ENCODE assay signal across 8 cellular contexts in the genomic region with DNA sequence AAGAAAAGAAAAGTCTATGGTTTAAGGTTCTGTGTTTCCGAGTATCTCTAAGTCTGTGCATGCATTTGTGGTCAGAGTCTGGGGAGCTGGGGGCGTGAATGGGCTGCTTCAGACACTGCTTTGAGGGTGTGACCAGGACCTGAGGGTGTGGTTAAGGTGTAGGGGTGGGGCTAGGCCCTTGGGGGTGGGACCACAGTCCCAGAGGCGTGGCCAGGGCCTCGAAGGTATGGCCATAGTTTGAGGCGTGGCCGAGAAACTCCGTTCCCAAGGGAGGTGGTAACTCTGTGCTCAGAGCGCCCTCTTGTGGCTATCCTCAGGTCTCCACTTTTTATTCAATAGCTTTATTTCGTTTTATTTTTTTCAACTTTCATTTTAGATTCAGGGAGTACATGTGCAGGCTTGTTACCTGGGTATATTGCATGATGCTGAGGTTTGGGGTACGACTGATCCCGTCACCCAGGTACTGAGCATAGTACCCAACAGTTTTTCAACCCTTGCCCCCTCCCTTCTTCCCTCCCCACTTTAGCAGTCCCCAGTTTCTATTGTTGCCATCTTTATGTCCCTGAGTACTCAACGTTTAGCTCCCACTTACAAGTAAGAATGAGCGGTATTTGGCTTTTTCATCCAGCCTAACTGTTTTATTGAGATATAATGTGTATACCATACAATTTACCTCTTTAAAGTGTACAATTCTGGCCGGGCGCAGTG. TPM values are rescaled to one million over a fixed set of nuclear protein-coding genes. Genes with fewer than 3 reads are reported as not detected.
A peak's percentile ranks its signal among the peaks of the same experiment; 100 is the strongest.
DNase-seq lines count a peak whose midpoint lies in the region; ATAC-seq, FAIRE-seq and TF ChIP-seq lines count a peak whose summit lies in the region.

No MANE protein-coding gene starts in this region.

- DNase-seq in C1 segment of cervical spinal cord (lab: John Stamatoyannopoulos, UW) (peak in 12 of 14 donors; percentile 3 to 63 (median 30)), NCI-H524 treated with DMSO at 0.1 percent for 48 hours (lab: John Stamatoyannopoulos, UW) (peak; percentile 49), left lung (peak; percentile 96 to 97)
- DNase-seq in activated CD4-positive, alpha-beta T cell treated with anti-CD3 and anti-CD28 coated beads for 36 hours = peak; percentile 99
- DNase-seq in stimulated activated CD4-positive, alpha-beta T cell treated with anti-CD3 and anti-CD28 coated beads, Interleukin-4, amount 100 ng/mL, for 4 hours = peak; percentile 93 to 96

- H3K4me3 Mint-ChIP-seq in activated CD4-positive, alpha-beta T cell treated with anti-CD3 and anti-CD28 coated beads for 36 hours = peak overlapping the region; percentile 47

- no peaks in the 10 kb centered on the region for H3K36me3 Mint-ChIP-seq in activated CD4-positive, alpha-beta T cell treated with anti-CD3 and anti-CD28 coated beads for 36 hours (ENCODE audit: low read depth)

- H3K27ac Mint-ChIP-seq in activated CD4-positive, alpha-beta T cell treated with anti-CD3 and anti-CD28 coated beads for 36 hours = peak overlapping the region; percentile 77

- peaks cover 4% of the 10 kb centered on the region for H3K9me3 Mint-ChIP-seq in activated CD4-positive, alpha-beta T cell treated with anti-CD3 and anti-CD28 coated beads for 36 hours (ENCODE audit: low read depth)

- H3K4me1 Mint-ChIP-seq in activated CD4-positive, alpha-beta T cell treated with anti-CD3 and anti-CD28 coated beads for 36 hours = peaks cover 30% of the 10 kb centered on the region

- H3K27me3 Mint-ChIP-seq in activated CD4-positive, alpha-beta T cell treated with anti-CD3 and anti-CD28 coated beads for 36 hours = no peaks in the 10 kb centered on the region

- H3K27me3 ChIP-seq in left lung = no peaks in the 10 kb centered on the region

- peaks cover 0 to 51% of the 10 kb centered on the region in 2 donors for H3K4me1 ChIP-seq in left lung

- no peaks in the 10 kb centered on the region for H3K36me3 ChIP-seq in left lung

- ATAC-seq in GM19372 (IDR thresholded peaks at IDR 0.05; ENCODE audit: low read depth, unreplicated experiment) (peak; percentile 98), HG03460 (IDR thresholded peaks at IDR 0.05; ENCODE audit: unreplicated experiment) (peak; percentile 87), left lung (peak; percentile 100)
- ATAC-seq in activated CD4-positive, alpha-beta T cell treated with anti-CD3 and anti-CD28 coated beads for 36 hours = peak; percentile 100

- TF ChIP-seq CTCF in left lung (IDR thresholded peaks at IDR 0.05) = peak; percentile 76 to 81

- no peak overlapping the region for H3K4me3 ChIP-seq in left lung

- CTCF ChIA-PET in activated CD4-positive, alpha-beta T cell treated with anti-CD3 and anti-CD28 coated beads for 36 hours (lab: Charles Lee) = interaction anchor here (0.6 to 10.0 kb wide), 32 partner anchors 10 to 1830 kb away, joined by 3 to 288 read pairs (median 6); a partner anchor contains a TSS

- no peaks in the 10 kb centered on the region for H3K9me3 ChIP-seq in left lung

- POLR2A ChIA-PET in activated CD4-positive, alpha-beta T cell treated with anti-CD3 and anti-CD28 coated beads for 36 hours (lab: Charles Lee) = interaction anchor here (0.5 to 1.5 kb wide), 10 partner anchors 18 to 1242 kb away, joined by 3 to 20 read pairs (median 5); no protein-coding TSS in a partner anchor

- intact Hi-C loops in activated CD4-positive, alpha-beta T cell treated with anti-CD3 and anti-CD28 coated beads for 36 hours (cut with DNase I, micrococcal nuclease) = loop anchor here (1.0 to 5.0 kb wide), 8 partner anchors 17 to 408 kb away; a partner anchor contains a TSS
- intact Hi-C loops in left lung (cut with DNase I) = loop anchor here in 1 of 2 donors (5.0 kb wide), 1 partner anchor 83 kb away; no protein-coding TSS in a partner anchor

- H3K27ac ChIP-seq in left lung = peak overlapping the region in 1 of 2 donors; percentile 73

- FAIRE-seq in colon (lab: Jason Lieb, UNC) = peak; percentile 88

RNA-seq across cellular contexts. Expression of a gene that starts 7.0 kb away (rescaled TPM):
- total RNA-seq in activated CD4-positive, alpha-beta T cell treated with anti-CD3 and anti-CD28 coated beads for 36 hours = not detected
- total RNA-seq in left lung = 1 to 10 TPM; 5.2 to 6.1 TPM

RNA-seq across cellular contexts. Expression of a gene that starts 22.2 kb away (rescaled TPM):
- total RNA-seq in activated CD4-positive, alpha-beta T cell treated with anti-CD3 and anti-CD28 coated beads for 36 hours = 10 to 100 TPM; 56.2 to 81.5 TPM
- total RNA-seq in left lung = 10 to 100 TPM; 48.2 to 79.9 TPM

RNA-seq across cellular contexts. Expression of a gene that starts 38.2 kb away (rescaled TPM):
- not detected for total RNA-seq in activated CD4-positive, alpha-beta T cell treated with anti-CD3 and anti-CD28 coated beads for 36 hours
- total RNA-seq in left lung = 100 to 1,000 TPM; 110 to 389 TPM

Comparison
In these comparisons a context has a peak if more than half of its experiments do, and no peak if none do; other contexts are left out.
1. DNase-seq: peak in every context shown above with its lines; median percentile 99 in activated CD4-positive, alpha-beta T cell treated with anti-CD3 and anti-CD28 coated beads for 36 hours; 96 in left lung; 94 in stimulated activated CD4-positive, alpha-beta T cell treated with anti-CD3 and anti-CD28 coated beads, Interleukin-4, amount 100 ng/mL, for 4 hours; 49 in NCI-H524 treated with DMSO at 0.1 percent for 48 hours; 30 in C1 segment of cervical spinal cord.
2. RNA of a gene that starts 7.0 kb away (total RNA-seq): 5.2 to 6.1 TPM in left lung; not detected in activated CD4-positive, alpha-beta T cell treated with anti-CD3 and anti-CD28 coated beads for 36 hours; every median in the first group is over 4 times any median in the second.
3. RNA of a gene that starts 38.2 kb away (total RNA-seq): 110 to 389 TPM in left lung; not detected in activated CD4-positive, alpha-beta T cell treated with anti-CD3 and anti-CD28 coated beads for 36 hours; every median in the first group is over 10 times any median in the second.
4. Peak in every context shown above with its lines, with median percentiles within 50 percentile points of each other: ATAC-seq.